In the genomic region with DNA sequence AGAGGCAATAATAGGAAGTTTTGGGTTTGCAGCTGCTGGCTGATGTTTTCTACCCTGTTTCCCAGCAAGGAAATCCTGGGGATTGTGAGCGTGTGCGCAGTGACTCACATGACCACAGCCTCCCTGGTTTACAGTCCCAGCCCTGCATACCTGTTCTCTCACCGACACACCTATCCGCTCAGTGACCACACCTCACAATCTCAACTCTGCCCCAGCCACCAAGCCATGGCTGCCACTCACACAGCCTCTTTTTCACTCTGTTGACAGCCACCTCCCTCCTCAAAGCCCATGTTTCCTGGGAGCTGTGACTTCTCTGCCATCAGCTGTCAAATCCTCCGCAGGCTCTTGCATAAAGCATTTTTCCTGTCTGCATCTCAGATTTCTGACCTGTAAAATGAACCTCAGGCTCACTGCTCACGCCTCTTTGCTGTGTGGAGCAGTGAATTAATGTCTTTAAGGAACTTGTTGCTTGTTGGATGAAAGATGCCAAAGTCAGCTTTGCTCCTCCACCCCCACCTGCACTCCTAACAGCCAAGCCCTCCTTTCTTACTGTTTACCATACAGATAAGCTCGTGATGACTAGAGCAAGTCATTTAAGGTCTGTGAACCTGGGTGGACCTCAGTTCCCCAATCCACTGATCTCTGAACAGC, we compare ENCODE assay signal across 11 cellular contexts. TPM values are rescaled to one million over a fixed set of nuclear protein-coding genes. Genes with fewer than 3 reads are reported as not detected.
A peak's percentile ranks its signal among the peaks of the same experiment; 100 is the strongest.
DNase-seq lines count a peak whose midpoint lies in the region; ATAC-seq, FAIRE-seq and TF ChIP-seq lines count a peak whose summit lies in the region.
"Had no signal": no experiment of that assay in that cellular context is flagged by ENCODE, and none has a peak within 500 bp of the region (broad histone marks: within the 10 kb centered on the region; RNA-seq: fewer than 3 reads in every experiment).

No MANE protein-coding gene starts in this region.

- peak overlapping the region; percentile 22 to 75 (median 48) for H3K27ac ChIP-seq in gastrocnemius medialis

- peak; percentile 74 for DNase-seq in HT1080 (ENCODE audit: low read depth)
- no peak for DNase-seq in WTC11 (ENCODE audit: low spot score)
- peak in 1 of 2 donors; percentile 27 for DNase-seq in gastrocnemius medialis
- DNase-seq in activated naive CD4-positive, alpha-beta T cell treated with anti-CD3 and anti-CD28 coated beads, Interleukin-2, amount 10 ng/mL, durations not matched to agents 7 days and 5 days, result no peak
- no peak for DNase-seq in activated CD4-positive, alpha-beta memory T cell treated with anti-CD3 and anti-CD28 coated beads for 36 hours
- DNase-seq in GM13977 (ENCODE audit: low spot score), result no peak
- no peak for DNase-seq in NCI-H2081 treated with DMSO at 0.1 percent for 48 hours (lab: John Stamatoyannopoulos, UW)
- DNase-seq: activated T-cell treated with anti-CD3 and anti-CD28 coated beads, Interleukin-2, amount 50 U/mL, for 24 hours; midbrain; NCI-H1048 had no signal

- in situ Hi-C loops in gastrocnemius medialis (cut with MboI; ENCODE audit: low sequenced_read_pairs in 4 of 4) (no loop called here), GM13977 (cut with MboI; ENCODE audit: low pct_unique_long_range_greater_than_20kb, low sequenced_read_pairs, unreplicated experiment) (no loop called here)

- H3K9me3 ChIP-seq in gastrocnemius medialis, result no peaks in the 10 kb centered on the region

- no peaks in the 10 kb centered on the region for H3K36me3 ChIP-seq in gastrocnemius medialis

- H3K4me3 ChIP-seq in gastrocnemius medialis, result no peak overlapping the region

- no peak for ATAC-seq in WTC11
- peak; percentile 71 to 81 for ATAC-seq in gastrocnemius medialis

- H3K36me3 Mint-ChIP-seq in WTC11, result no peaks in the 10 kb centered on the region
- H3K36me3 Mint-ChIP-seq in activated naive CD4-positive, alpha-beta T cell treated with anti-CD3 and anti-CD28 coated beads, Interleukin-2, amount 10 ng/mL, durations not matched to agents 7 days and 5 days, result no peaks in the 10 kb centered on the region
- H3K36me3 Mint-ChIP-seq in activated CD4-positive, alpha-beta memory T cell treated with anti-CD3 and anti-CD28 coated beads for 36 hours, result no peaks in the 10 kb centered on the region

- peak; percentile 36 for FAIRE-seq in islet of Langerhans (lab: Jason Lieb, UNC)

- POLR2A ChIA-PET in WTC11 (lab: Charles Lee), result no interaction called here
- POLR2A ChIA-PET in activated CD4-positive, alpha-beta memory T cell treated with anti-CD3 and anti-CD28 coated beads for 36 hours (lab: Charles Lee), result no interaction called here

- H3K27me3 Mint-ChIP-seq in WTC11 (ENCODE audit: low read depth), result no peaks in the 10 kb centered on the region
- H3K27me3 Mint-ChIP-seq in activated naive CD4-positive, alpha-beta T cell treated with anti-CD3 and anti-CD28 coated beads, Interleukin-2, amount 10 ng/mL, durations not matched to agents 7 days and 5 days, result peaks cover 29% of the 10 kb centered on the region
- no peaks in the 10 kb centered on the region for H3K27me3 Mint-ChIP-seq in activated CD4-positive, alpha-beta memory T cell treated with anti-CD3 and anti-CD28 coated beads for 36 hours
- H3K27me3 Mint-ChIP-seq: activated T-cell treated with anti-CD3 and anti-CD28 coated beads, Interleukin-2, amount 50 U/mL, for 24 hours had no signal

- peaks cover 24% of the 10 kb centered on the region for H3K4me1 Mint-ChIP-seq in WTC11
- H3K4me1 Mint-ChIP-seq in activated naive CD4-positive, alpha-beta T cell treated with anti-CD3 and anti-CD28 coated beads, Interleukin-2, amount 10 ng/mL, durations not matched to agents 7 days and 5 days, result peaks cover 8% of the 10 kb centered on the region
- no peaks in the 10 kb centered on the region for H3K4me1 Mint-ChIP-seq in activated CD4-positive, alpha-beta memory T cell treated with anti-CD3 and anti-CD28 coated beads for 36 hours (ENCODE audit: low read depth)

- 0 out of 2 replicates have a peak overlapping the region, but pooled peaks have one; percentile 19 for H3K27ac Mint-ChIP-seq in WTC11
- no peak overlapping the region for H3K27ac Mint-ChIP-seq in activated naive CD4-positive, alpha-beta T cell treated with anti-CD3 and anti-CD28 coated beads, Interleukin-2, amount 10 ng/mL, durations not matched to agents 7 days and 5 days
- no peak overlapping the region for H3K27ac Mint-ChIP-seq in activated CD4-positive, alpha-beta memory T cell treated with anti-CD3 and anti-CD28 coated beads for 36 hours
- H3K27ac Mint-ChIP-seq: activated T-cell treated with anti-CD3 and anti-CD28 coated beads, Interleukin-2, amount 50 U/mL, for 24 hours had no signal

- no peak for TF ChIP-seq CTCF in WTC11 (IDR thresholded peaks at IDR 0.05)
- no peak for TF ChIP-seq CTCF in gastrocnemius medialis (IDR thresholded peaks at IDR 0.05 in 4 of 5, conservative IDR thresholded peaks at IDR 0.05 in 1 of 5)
- TF ChIP-seq CTCF in GM13977 (IDR thresholded peaks at IDR 0.05; ENCODE audit: extremely low read depth, insufficient read depth, missing control alignments), result no peak

- peaks cover 8 to 26% of the 10 kb centered on the region in 2 donors for H3K4me1 ChIP-seq in gastrocnemius medialis

- intact Hi-C loops in gastrocnemius medialis (cut with DNase I; ENCODE audit: low total_unique reads), result loop anchor here (5.0 kb wide), 1 partner anchor 41 kb away; no protein-coding TSS in a partner anchor
- intact Hi-C loops in activated CD4-positive, alpha-beta memory T cell treated with anti-CD3 and anti-CD28 coated beads for 36 hours (cut with micrococcal nuclease), result no loop called here

- CTCF ChIA-PET in WTC11 (lab: Charles Lee), result interaction anchor here (0.9 to 1.4 kb wide), 4 partner anchors 20 to 102 kb away, joined by 3 to 6 read pairs (median 4); a partner anchor contains a TSS
- CTCF ChIA-PET in activated naive CD4-positive, alpha-beta T cell treated with anti-CD3 and anti-CD28 coated beads, Interleukin-2, amount 10 ng/mL, durations not matched to agents 7 days and 5 days (lab: Charles Lee), result interaction anchor here (0.7 to 1.2 kb wide), 2 partner anchors 44 to 56 kb away, joined by 3 read pairs; no protein-coding TSS in a partner anchor
- CTCF ChIA-PET in activated CD4-positive, alpha-beta memory T cell treated with anti-CD3 and anti-CD28 coated beads for 36 hours (lab: Charles Lee), result interaction anchor here (0.6 to 1.1 kb wide), 2 partner anchors 24 to 313 kb away, joined by 3 to 5 read pairs; no protein-coding TSS in a partner anchor

- no peaks in the 10 kb centered on the region for H3K27me3 ChIP-seq in gastrocnemius medialis

- no peak overlapping the region for H3K4me3 Mint-ChIP-seq in WTC11
- H3K4me3 Mint-ChIP-seq in activated naive CD4-positive, alpha-beta T cell treated with anti-CD3 and anti-CD28 coated beads, Interleukin-2, amount 10 ng/mL, durations not matched to agents 7 days and 5 days, result no peak overlapping the region
- no peak overlapping the region for H3K4me3 Mint-ChIP-seq in activated CD4-positive, alpha-beta memory T cell treated with anti-CD3 and anti-CD28 coated beads for 36 hours
- H3K4me3 Mint-ChIP-seq: activated T-cell treated with anti-CD3 and anti-CD28 coated beads, Interleukin-2, amount 50 U/mL, for 24 hours had no signal

- peaks cover 4% of the 10 kb centered on the region; the same call in 1 of the 2 replicates for H3K9me3 Mint-ChIP-seq in WTC11
- no peaks in the 10 kb centered on the region for H3K9me3 Mint-ChIP-seq in activated naive CD4-positive, alpha-beta T cell treated with anti-CD3 and anti-CD28 coated beads, Interleukin-2, amount 10 ng/mL, durations not matched to agents 7 days and 5 days
- no peaks in the 10 kb centered on the region for H3K9me3 Mint-ChIP-seq in activated CD4-positive, alpha-beta memory T cell treated with anti-CD3 and anti-CD28 coated beads for 36 hours
- H3K9me3 Mint-ChIP-seq: activated T-cell treated with anti-CD3 and anti-CD28 coated beads, Interleukin-2, amount 50 U/mL, for 24 hours had no signal

- TF ChIP-seq POLR2A in gastrocnemius medialis (IDR thresholded peaks at IDR 0.05), result no peak

TF ChIP-seq in WTC11, 78 proteins besides CTCF, POLR2A, EP300 and RAD21 (continues in another document):
- no peak for TF ChIP-seq NFATC4 (CRISPR knock-in tag; IDR thresholded peaks at IDR 0.05)
- TF ChIP-seq, protein P1, sequence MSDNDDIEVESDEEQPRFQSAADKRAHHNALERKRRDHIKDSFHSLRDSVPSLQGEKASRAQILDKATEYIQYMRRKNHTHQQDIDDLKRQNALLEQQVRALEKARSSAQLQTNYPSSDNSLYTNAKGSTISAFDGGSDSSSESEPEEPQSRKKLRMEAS (CRISPR knock-in tag; IDR thresholded peaks at IDR 0.05), result no peak
- TF ChIP-seq CREM (CRISPR knock-in tag; IDR thresholded peaks at IDR 0.05), result no peak
- TF ChIP-seq ZNF671 (CRISPR knock-in tag; IDR thresholded peaks at IDR 0.05), result no peak
- no peak for TF ChIP-seq NR3C1 (CRISPR knock-in tag; conservative IDR thresholded peaks at IDR 0.05; ENCODE audit: low read depth)
- no peak for TF ChIP-seq ZNF423 (CRISPR knock-in tag; IDR thresholded peaks at IDR 0.05)
- TF ChIP-seq ZNF232 (CRISPR knock-in tag; IDR thresholded peaks at IDR 0.05), result no peak
- no peak for TF ChIP-seq GABPB1 (CRISPR knock-in tag; IDR thresholded peaks at IDR 0.05)
- TF ChIP-seq, protein P2, sequence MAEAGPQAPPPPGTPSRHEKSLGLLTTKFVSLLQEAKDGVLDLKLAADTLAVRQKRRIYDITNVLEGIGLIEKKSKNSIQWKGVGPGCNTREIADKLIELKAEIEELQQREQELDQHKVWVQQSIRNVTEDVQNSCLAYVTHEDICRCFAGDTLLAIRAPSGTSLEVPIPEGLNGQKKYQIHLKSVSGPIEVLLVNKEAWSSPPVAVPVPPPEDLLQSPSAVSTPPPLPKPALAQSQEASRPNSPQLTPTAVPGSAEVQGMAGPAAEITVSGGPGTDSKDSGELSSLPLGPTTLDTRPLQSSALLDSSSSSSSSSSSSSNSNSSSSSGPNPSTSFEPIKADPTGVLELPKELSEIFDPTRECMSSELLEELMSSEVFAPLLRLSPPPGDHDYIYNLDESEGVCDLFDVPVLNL (CRISPR knock-in tag; IDR thresholded peaks at IDR 0.05; ENCODE audit: borderline replicate concordance, low read depth), result no peak
- no peak for TF ChIP-seq GRHL2 (CRISPR knock-in tag; IDR thresholded peaks at IDR 0.05; ENCODE audit: insufficient replicate concordance, severe bottlenecking)
- TF ChIP-seq, protein P3, sequence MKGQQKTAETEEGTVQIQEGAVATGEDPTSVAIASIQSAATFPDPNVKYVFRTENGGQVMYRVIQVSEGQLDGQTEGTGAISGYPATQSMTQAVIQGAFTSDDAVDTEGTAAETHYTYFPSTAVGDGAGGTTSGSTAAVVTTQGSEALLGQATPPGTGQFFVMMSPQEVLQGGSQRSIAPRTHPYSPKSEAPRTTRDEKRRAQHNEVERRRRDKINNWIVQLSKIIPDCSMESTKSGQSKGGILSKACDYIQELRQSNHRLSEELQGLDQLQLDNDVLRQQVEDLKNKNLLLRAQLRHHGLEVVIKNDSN (CRISPR knock-in tag; IDR thresholded peaks at IDR 0.05), result no peak

RNA-seq across cellular contexts. Expression of a gene that starts 43.5 kb away (rescaled TPM):
- 0.27 and 0.50 TPM in 2 replicates for total RNA-seq in HT1080 (2014; rRNA removed; shearing (Covaris generic))
- polyA plus RNA-seq in HT1080 (2015; cell fraction: cytosol; rRNA removed), result 0.72 and 1.6 TPM in 2 replicates
- 1.5 and 2.8 TPM in 2 replicates for polyA plus RNA-seq in HT1080 (2015; cell fraction: nucleus; rRNA removed)
- total RNA-seq in WTC11 (2021), result 19.0 to 22.0 TPM (median 20.9 TPM) in 3 replicates
- 1 to 10 TPM in 1 of 4 donors, under 1 TPM in 3; 0.20 to 1.9 (median 0.82) TPM for total RNA-seq in gastrocnemius medialis
- 1 to 10 TPM; 1.2 to 1.9 TPM for total RNA-seq in activated CD4-positive, alpha-beta memory T cell treated with anti-CD3 and anti-CD28 coated beads for 36 hours
